Comparison of ENCODE assay signal across 13 cellular contexts in genomic region chr12:116916122-116916521, GRCh38. TPM values are rescaled to one million over a fixed set of nuclear protein-coding genes. Genes with fewer than 3 reads are reported as not detected.
DNase-seq lines count a peak whose midpoint lies in the region; ATAC-seq and TF ChIP-seq lines count a peak whose summit lies in the region.
"Had no signal": no experiment of that assay in that cellular context is flagged by ENCODE, and none has a peak within 500 bp of the region (broad histone marks: within the 10 kb centered on the region; RNA-seq: fewer than 3 reads in every experiment).

No MANE protein-coding gene starts in this region.

- no peaks in the 10 kb centered on the region for H3K9me3 Mint-ChIP-seq in activated T-helper 17 cell treated with anti-CD3 and anti-CD28 coated beads, Interleukin-2, amount 50 U/mL, for 72 hours

- H3K4me1 ChIP-seq in hepatocyte (ENCODE audit: insufficient read depth) = peaks cover 34% of the 10 kb centered on the region

- H3K36me3 Mint-ChIP-seq in activated T-helper 17 cell treated with anti-CD3 and anti-CD28 coated beads, Interleukin-2, amount 50 U/mL, for 72 hours (ENCODE audit: low read depth) = peaks cover 5% of the 10 kb centered on the region

- peaks cover 70% of the 10 kb centered on the region for H3K79me2 ChIP-seq in hepatocyte

- H3K4me3 ChIP-seq in hepatocyte = no peak overlapping the region
- H3K4me3 ChIP-seq: body of pancreas, esophagus muscularis mucosa had no signal

- ATAC-seq in activated T-helper 17 cell treated with anti-CD3 and anti-CD28 coated beads, Interleukin-2, amount 50 U/mL, for 72 hours (replicated peaks) = no peak
- no peak for ATAC-seq in HG03025 (IDR thresholded peaks at IDR 0.05; ENCODE audit: low FRiP score, unreplicated experiment)

- peaks cover 17% of the 10 kb centered on the region for H4K20me1 ChIP-seq in hepatocyte (ENCODE audit: insufficient read depth, poor library complexity, severe bottlenecking)

- no peak overlapping the region for H3K27ac Mint-ChIP-seq in activated T-helper 17 cell treated with anti-CD3 and anti-CD28 coated beads, Interleukin-2, amount 50 U/mL, for 72 hours

- H3K27ac ChIP-seq in hepatocyte = peak overlapping the region; percentile 70
- H3K27ac ChIP-seq: body of pancreas, esophagus muscularis mucosa had no signal

- peak overlapping the region; percentile 36 for H3K4me3 Mint-ChIP-seq in activated T-helper 17 cell treated with anti-CD3 and anti-CD28 coated beads, Interleukin-2, amount 50 U/mL, for 72 hours

- no peak for TF ChIP-seq CTCF in hepatocyte (IDR thresholded peaks at IDR 0.05; ENCODE audit: poor library complexity)

- no peaks in the 10 kb centered on the region for H3K9me3 ChIP-seq in hepatocyte (ENCODE audit: low read depth)
- H3K9me3 ChIP-seq: body of pancreas, esophagus muscularis mucosa had no signal

- no peaks in the 10 kb centered on the region for H3K27me3 Mint-ChIP-seq in activated T-helper 17 cell treated with anti-CD3 and anti-CD28 coated beads, Interleukin-2, amount 50 U/mL, for 72 hours
- H3K27me3 Mint-ChIP-seq: CD4-positive, CD25-positive, alpha-beta regulatory T cell had no signal

- peak overlapping the region; percentile 28 for H3K4me2 ChIP-seq in hepatocyte

- H3K4me1 Mint-ChIP-seq in activated T-helper 17 cell treated with anti-CD3 and anti-CD28 coated beads, Interleukin-2, amount 50 U/mL, for 72 hours = peaks cover 29% of the 10 kb centered on the region

- DNase-seq in AG08395 (ENCODE audit: low spot score) = peak; percentile 21
- peak; percentile 44 for DNase-seq in HS-5 (ENCODE audit: low read depth)
- DNase-seq in hepatocyte (ENCODE audit: low spot score) = peak; percentile 50
- DNase-seq in DMS 273 treated with DMSO at 0.1 percent for 48 hours (lab: John Stamatoyannopoulos, UW) = no peak
- no peak for DNase-seq in NCI-H1417 treated with DMSO at 0.1 percent for 48 hours (lab: John Stamatoyannopoulos, UW)
- no peak for DNase-seq in stimulated activated CD4-positive, alpha-beta T cell treated with anti-CD3 and anti-CD28 coated beads, Interleukin-2, amount 100 ng/mL, for 24 hours

- H2AFZ ChIP-seq in hepatocyte = no peak overlapping the region

- H3K36me3 ChIP-seq in hepatocyte (replicated peaks; ENCODE audit: insufficient read depth, low read depth) = no peaks in the 10 kb centered on the region

- H3K27me3 ChIP-seq in hepatocyte = no peaks in the 10 kb centered on the region
- H3K27me3 ChIP-seq: body of pancreas, esophagus muscularis mucosa had no signal

- H3K9me2 ChIP-seq in hepatocyte (replicated peaks; ENCODE audit: insufficient read depth) = no peaks in the 10 kb centered on the region

RNA-seq across cellular contexts. Expression of gene FBXW8, which starts 5.4 kb away (rescaled TPM):
- total RNA-seq in activated T-helper 17 cell treated with anti-CD3 and anti-CD28 coated beads, Interleukin-2, amount 50 U/mL, for 72 hours = 1 to 10 TPM; 2.4 to 8.8 TPM
- 14.1 and 20.6 TPM in 2 replicates for total RNA-seq in hepatocyte
- 17.0 and 18.9 TPM in 2 replicates for polyA plus RNA-seq in hepatocyte

RNA-seq across cellular contexts. Expression of gene HRK, which starts 34.9 kb away (rescaled TPM):
- total RNA-seq in activated T-helper 17 cell treated with anti-CD3 and anti-CD28 coated beads, Interleukin-2, amount 50 U/mL, for 72 hours = not detected
- 0.08 TPM in 1 of 2 replicates, not detected in the other for total RNA-seq in hepatocyte
- 0.10 and 0.18 TPM in 2 replicates for polyA plus RNA-seq in hepatocyte
- total RNA-seq: body of pancreas; pulmonary artery endothelial cell; T-helper 1 cell treated with Interleukin-12 subunit alpha and Interleukin-12 subunit beta and Interleukin-4 antibody, amounts not matched to agents 30 ng/mL and 1 ng/mL, for 36 hours had no signal
- polyA plus RNA-seq: CD4-positive, CD25-positive, alpha-beta regulatory T cell had no signal

Comparison
In these comparisons a context has a peak if more than half of its experiments do, and no peak if none do; other contexts are left out.
1. DNase-seq: peak in AG08395 (single experiment), HS-5 (single experiment) and hepatocyte (single experiment); none in DMS 273 treated with DMSO at 0.1 percent for 48 hours (single experiment), NCI-H1417 treated with DMSO at 0.1 percent for 48 hours (single experiment) and stimulated activated CD4-positive, alpha-beta T cell treated with anti-CD3 and anti-CD28 coated beads, Interleukin-2, amount 100 ng/mL, for 24 hours (0 of 2).